16 cellular contexts compared by ENCODE assay signal in genomic region chrX:115970718-115971117, GRCh38.
DNase-seq lines count a peak whose midpoint lies in the region; ATAC-seq, FAIRE-seq and TF ChIP-seq lines count a peak whose summit lies in the region.
"Had no signal": no experiment of that assay in that cellular context is flagged by ENCODE, and none has a peak within 500 bp of the region (broad histone marks: within the 10 kb centered on the region; RNA-seq: fewer than 3 reads in every experiment).

No MANE protein-coding gene starts in this region.

- TF ChIP-seq CTCF in liver (IDR thresholded peaks at IDR 0.05; ENCODE audit: low read depth, low read length, missing input control): no peak
- no peak for TF ChIP-seq CTCF in HepG2 (CRISPR knock-in tag; IDR thresholded peaks at IDR 0.05)
- no peak for TF ChIP-seq CTCF in neural crest cell (conservative IDR thresholded peaks at IDR 0.05)

- TF ChIP-seq POLR2A in HepG2 (IDR thresholded peaks at IDR 0.05; ENCODE audit: insufficient read depth in 1 of 2, low read depth in 2 of 2, low read length in 2 of 2): no peak

- peaks cover 3% of the 10 kb centered on the region for H3K36me3 Mint-ChIP-seq in neural crest cell (ENCODE audit: low read depth)
- H3K36me3 Mint-ChIP-seq: CD4-positive, CD25-positive, alpha-beta regulatory T cell had no signal

- H4K20me1 ChIP-seq in HepG2 (ENCODE audit: insufficient read depth, low read length): no peaks in the 10 kb centered on the region
- H4K20me1 ChIP-seq: BLaER1 treated with 17β-estradiol and CSF1 and Interleukin-3, amounts not matched to agents 10 nM and 100 nM had no signal

- H3K9ac ChIP-seq in liver (ENCODE audit: low read depth in 1 of 2, low read length in 2 of 2) (no peak overlapping the region), HepG2 (ENCODE audit: insufficient read depth, low read depth, low read length) (no peak overlapping the region), iPS-15b (ENCODE audit: low read depth, low read length) (no peak overlapping the region)
- H3K9ac ChIP-seq: BLaER1 treated with 17β-estradiol and CSF1 and Interleukin-3, amounts not matched to agents 10 nM and 100 nM had no signal

- CTCF ChIA-PET in HepG2 (lab: Yijun Ruan, JAX; ENCODE audit: low intra/inter-chr PET ratio, low total read pairs): no interaction called here

- H3K36me3 ChIP-seq in liver (ENCODE audit: control insufficient read depth in 4 of 4, insufficient read depth in 3 of 4, low read depth in 1 of 4, low read length in 3 of 4) (no peaks in the 10 kb centered on the region), HepG2 (replicated peaks in 1 of 2; ENCODE audit: control insufficient read depth in 1 of 2, insufficient read depth in 2 of 2, low read length in 2 of 2) (no peaks in the 10 kb centered on the region), iPS-15b (ENCODE audit: control insufficient read depth, insufficient read depth, low read length) (no peaks in the 10 kb centered on the region)
- H3K36me3 ChIP-seq: BLaER1 treated with 17β-estradiol and CSF1 and Interleukin-3, amounts not matched to agents 10 nM and 100 nM; HAP-1 had no signal

- in situ Hi-C loops in HepG2 (cut with HindIII; ENCODE audit: extremely low pct_ligation_motif_present, low pct_unique_long_range_greater_than_20kb): no loop called here

- no peak for ATAC-seq in HepG2
- ATAC-seq: GM12878 had no signal

- no TSS peak for BruUV-seq in HepG2 (replicated peaks; lab: Mats Ljungman, UMichigan)

- TF ChIP-seq EP300 in HepG2 (IDR thresholded peaks at IDR 0.05; ENCODE audit: low read depth in 2 of 2, low read length in 2 of 2) (no peak), HepG2 (CRISPR knock-in tag; IDR thresholded peaks at IDR 0.05; ENCODE audit: borderline replicate concordance) (no peak)

- WGBS in liver: 25% methylated on average over 5 of the region's 5 CpGs
- WGBS in HepG2 (ENCODE audit: low lambda C conversion rate): 2% methylated on average over 5 of the region's 5 CpGs

- DNase-seq in HepG2 (ENCODE audit: low spot score) (no peak), neural crest cell (ENCODE audit: low read depth, low spot score) (no peak), AG20443 (ENCODE audit: low spot score) (no peak), foreskin melanocyte (no peak), A172 (ENCODE audit: low spot score) (no peak)
- DNase-seq: Calu3; CD4-positive, CD25-positive, alpha-beta regulatory T cell; DMS 273 treated with DMSO at 0.1 percent for 48 hours had no signal

- H2AFZ ChIP-seq in HepG2 (ENCODE audit: low read length): no peak overlapping the region

- peaks cover 30% of the 10 kb centered on the region for H3K4me1 Mint-ChIP-seq in neural crest cell
- H3K4me1 Mint-ChIP-seq: CD4-positive, CD25-positive, alpha-beta regulatory T cell had no signal

- H3K27ac ChIP-seq in liver (ENCODE audit: low read depth in 1 of 2, low read length in 2 of 2): peak overlapping the region; percentile 63 to 65
- H3K27ac ChIP-seq in HepG2 (ENCODE audit: extremely low read length, insufficient read depth, low read length): no peak overlapping the region
- H3K27ac ChIP-seq: 22Rv1; BLaER1 treated with 17β-estradiol and CSF1 and Interleukin-3, amounts not matched to agents 10 nM and 100 nM had no signal

- H3K9me3 ChIP-seq in liver (ENCODE audit: control insufficient read depth in 4 of 4, low read length in 3 of 4) (no peaks in the 10 kb centered on the region), HepG2 (ENCODE audit: low read length) (no peaks in the 10 kb centered on the region), iPS-15b (ENCODE audit: control insufficient read depth, insufficient read depth, low read length) (no peaks in the 10 kb centered on the region)
- H3K9me3 ChIP-seq: HAP-1 had no signal

- peaks cover 3 to 18% (median 12%) of the 10 kb centered on the region in 4 donors for H3K4me1 ChIP-seq in liver (ENCODE audit: control insufficient read depth in 4 of 4, insufficient read depth in 4 of 4, low read length in 3 of 4)
- H3K4me1 ChIP-seq in HepG2 (ENCODE audit: insufficient read depth, low read length): no peaks in the 10 kb centered on the region; the same call in 1 of the 2 replicates
- peaks cover 7% of the 10 kb centered on the region for H3K4me1 ChIP-seq in iPS-15b (ENCODE audit: control insufficient read depth, insufficient read depth, low read length)
- H3K4me1 ChIP-seq: BLaER1 treated with 17β-estradiol and CSF1 and Interleukin-3, amounts not matched to agents 10 nM and 100 nM had no signal

- peak overlapping the region; percentile 35 for H3K4me3 Mint-ChIP-seq in neural crest cell
- H3K4me3 Mint-ChIP-seq: CD4-positive, CD25-positive, alpha-beta regulatory T cell had no signal

- intact Hi-C loops in HepG2 (cut with micrococcal nuclease; ENCODE audit: unreplicated experiment): no loop called here

- TF ChIP-seq RAD21 in liver (IDR thresholded peaks at IDR 0.05): peak; percentile 11 to 21
- no peak for TF ChIP-seq RAD21 in HepG2 (CRISPR knock-in tag; IDR thresholded peaks at IDR 0.05)

- H3K4me2 ChIP-seq in HepG2 (ENCODE audit: low read depth, low read length): no peak overlapping the region
- H3K4me2 ChIP-seq: BLaER1 treated with 17β-estradiol and CSF1 and Interleukin-3, amounts not matched to agents 10 nM and 100 nM had no signal

- peak overlapping the region in 2 of 3 donors; percentile 28 to 29 for H3K4me3 ChIP-seq in liver (ENCODE audit: low read depth in 1 of 3, low read length in 3 of 3)
- H3K4me3 ChIP-seq in HepG2 (replicated peaks in 1 of 3; ENCODE audit: insufficient read depth in 1 of 3, low read depth in 2 of 3, low read length in 3 of 3): no peak overlapping the region
- peak overlapping the region; percentile 98 for H3K4me3 ChIP-seq in iPS-15b (ENCODE audit: low read depth, low read length)
- H3K4me3 ChIP-seq: BLaER1 treated with 17β-estradiol and CSF1 and Interleukin-3, amounts not matched to agents 10 nM and 100 nM; GM12878; HAP-1 had no signal

- no peaks in the 10 kb centered on the region for H3K79me2 ChIP-seq in HepG2 (ENCODE audit: insufficient read depth, low read length)

- H3K27ac Mint-ChIP-seq in neural crest cell (ENCODE audit: unreplicated experiment): no peak overlapping the region
- H3K27ac Mint-ChIP-seq: CD4-positive, CD25-positive, alpha-beta regulatory T cell had no signal

- peaks cover 24% of the 10 kb centered on the region for H3K27me3 Mint-ChIP-seq in neural crest cell (ENCODE audit: low read depth)
- H3K27me3 Mint-ChIP-seq: CD4-positive, CD25-positive, alpha-beta regulatory T cell had no signal

- POLR2A ChIA-PET in HepG2 (lab: Yijun Ruan, JAX): no interaction called here

- H3K9me3 Mint-ChIP-seq in neural crest cell: no peaks in the 10 kb centered on the region

- peaks cover 0 to 3% (median 0%) of the 10 kb centered on the region in 4 donors for H3K27me3 ChIP-seq in liver (ENCODE audit: control insufficient read depth in 4 of 4, insufficient read depth in 4 of 4, low read length in 3 of 4)
- H3K27me3 ChIP-seq in HepG2 (ENCODE audit: control insufficient read depth in 1 of 2, insufficient read depth in 2 of 2, low read length in 2 of 2): no peaks in the 10 kb centered on the region; a peak in 2 of 5 replicates
- no peaks in the 10 kb centered on the region for H3K27me3 ChIP-seq in iPS-15b (ENCODE audit: control insufficient read depth, insufficient read depth, low read length)

- no peak for FAIRE-seq in HepG2 (lab: Jason Lieb, UNC)
- FAIRE-seq: GM12878, GM18507, HTR-8/SVneo had no signal

TF ChIP-seq in liver, 16 proteins besides CTCF, POLR2A, EP300 and RAD21 (continues in another document):
- TF ChIP-seq YY1 (IDR thresholded peaks at IDR 0.05) (peak; percentile 67), RXRA (IDR thresholded peaks at IDR 0.05) (peak; percentile 64 to 72), HNF4G (IDR thresholded peaks at IDR 0.05) (peak; percentile 33), GABPA (IDR thresholded peaks at IDR 0.05 in 1 of 2, conservative IDR thresholded peaks at IDR 0.05 in 1 of 2) (no peak), NR2F2 (IDR thresholded peaks at IDR 0.05) (no peak), ATF3 (IDR thresholded peaks at IDR 0.05) (no peak), HNF4A (conservative IDR thresholded peaks at IDR 0.05) (peak; percentile 77 to 78), FOXA1 (IDR thresholded peaks at IDR 0.05) (peak; percentile 33), JUND (IDR thresholded peaks at IDR 0.05) (no peak), EGR1 (IDR thresholded peaks at IDR 0.05; ENCODE audit: low read depth in 2 of 2) (no peak), SP1 (IDR thresholded peaks at IDR 0.05) (peak; percentile 71)
- TF ChIP-seq, protein P1, sequence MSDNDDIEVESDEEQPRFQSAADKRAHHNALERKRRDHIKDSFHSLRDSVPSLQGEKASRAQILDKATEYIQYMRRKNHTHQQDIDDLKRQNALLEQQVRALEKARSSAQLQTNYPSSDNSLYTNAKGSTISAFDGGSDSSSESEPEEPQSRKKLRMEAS (IDR thresholded peaks at IDR 0.05): no peak

TF ChIP-seq in HepG2, 621 proteins besides CTCF, POLR2A, EP300 and RAD21 (continues in another document):
- no peak for TF ChIP-seq HMG20B (CRISPR knock-in tag; conservative IDR thresholded peaks at IDR 0.05)

Comparison
In these comparisons a context has a peak if more than half of its experiments do, and no peak if none do; other contexts are left out.
1. H3K4me3 ChIP-seq: peak in liver (2 of 3) and iPS-15b (single experiment); none in HepG2 (0 of 3).